Comparison of ENCODE assay signal across 23 cellular contexts in the genomic region with DNA sequence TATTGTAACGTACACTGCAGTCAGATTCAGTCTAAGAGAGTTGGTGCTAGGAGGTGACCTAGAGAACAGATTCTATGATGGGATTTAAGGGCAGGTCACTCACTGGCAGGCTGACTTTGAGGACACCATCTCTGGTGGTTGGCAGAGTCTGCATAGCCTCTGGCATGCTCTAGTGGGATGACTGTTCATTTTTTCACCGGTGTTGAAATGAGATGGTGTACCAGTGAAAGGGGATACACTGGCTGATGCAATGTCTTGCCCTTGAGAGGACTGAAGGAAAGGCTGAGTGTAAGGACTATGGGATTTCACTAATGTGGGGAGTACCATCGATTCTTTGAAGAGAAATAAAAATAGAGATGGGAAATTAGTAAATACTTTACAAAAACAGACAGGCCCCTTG.
"Had no signal": no experiment of that assay in that cellular context is flagged by ENCODE, and none has a peak within 500 bp of the region (broad histone marks: within the 10 kb centered on the region; RNA-seq: fewer than 3 reads in every experiment).

No MANE protein-coding gene starts in this region.

- ATAC-seq: activated CD8-positive, alpha-beta T cell treated with anti-CD3 and anti-CD28 coated beads for 36 hours; activated T-cell treated with anti-CD3 and anti-CD28 coated beads, Interleukin-2, amount 50 U/mL, for 4 hours; left lobe of liver; natural killer cell treated with Interleukin-12 subunit alpha and Interleukin-12 subunit beta and Interleukin-15 and Interleukin-18, amount 100 ng/mL, for 72 hours; sciatic nerve; stimulated activated naive B cell treated with anti-CD40 and anti-IgM and Interleukin-4, amounts not matched to agents 10 μg/mL and 1 μg/mL and 100 μg/mL, for 72 hours; WTC11 had no signal

- H3K9me3 Mint-ChIP-seq: activated CD8-positive, alpha-beta T cell treated with anti-CD3 and anti-CD28 coated beads for 36 hours; activated naive CD4-positive, alpha-beta T cell treated with anti-CD3 and anti-CD28 coated beads for 36 hours; stimulated activated naive B cell treated with anti-CD40 and anti-IgM and Interleukin-4, amounts not matched to agents 10 μg/mL and 1 μg/mL and 100 μg/mL, for 72 hours; T-helper 2 cell treated with Interferon-gamma antibody and Interleukin-4, amounts not matched to agents 5 μg/mL and 100 μg/mL, for 36 hours had no signal

- H3K27me3 Mint-ChIP-seq: activated CD8-positive, alpha-beta T cell treated with anti-CD3 and anti-CD28 coated beads for 36 hours; brain; natural killer cell treated with Interleukin-12 subunit alpha and Interleukin-12 subunit beta and Interleukin-15 and Interleukin-18, amount 100 ng/mL, for 72 hours had no signal

- H3K4me3 ChIP-seq: coronary artery, lung, spleen, thoracic aorta, upper lobe of left lung had no signal

- H3K36me3 Mint-ChIP-seq: brain; mesothelial cell of epicardium; natural killer cell treated with Interleukin-12 subunit alpha and Interleukin-12 subunit beta and Interleukin-15 and Interleukin-18, amount 100 ng/mL, for 72 hours; stimulated activated naive B cell treated with anti-CD40 and anti-IgM and Interleukin-4, amounts not matched to agents 10 μg/mL and 1 μg/mL and 100 μg/mL, for 72 hours; WTC11 had no signal

- H3K79me2 ChIP-seq: parathyroid adenoma had no signal

- DNase-seq: activated CD4-positive, alpha-beta T cell treated with anti-CD3 and anti-CD28 coated beads for 48 hours; activated CD8-positive, alpha-beta T cell treated with anti-CD3 and anti-CD28 coated beads for 36 hours; activated naive CD4-positive, alpha-beta T cell treated with anti-CD3 and anti-CD28 coated beads for 36 hours; activated T-cell treated with anti-CD3 and anti-CD28 coated beads, Interleukin-2, amount 50 U/mL, for 4 hours; anterior cingulate cortex; caudate nucleus; erythroblast; islet precursor cell; spleen; stimulated activated naive B cell treated with anti-CD40 and anti-IgM and Interleukin-4, amounts not matched to agents 10 μg/mL and 1 μg/mL and 100 μg/mL, for 72 hours; upper lobe of left lung had no signal

- H3K4me3 Mint-ChIP-seq: activated CD8-positive, alpha-beta T cell treated with anti-CD3 and anti-CD28 coated beads for 36 hours; activated naive CD4-positive, alpha-beta T cell treated with anti-CD3 and anti-CD28 coated beads for 36 hours; activated T-cell treated with anti-CD3 and anti-CD28 coated beads, Interleukin-2, amount 50 U/mL, for 4 hours; brain; mesothelial cell of epicardium; natural killer cell treated with Interleukin-12 subunit alpha and Interleukin-12 subunit beta and Interleukin-15 and Interleukin-18, amount 100 ng/mL, for 72 hours; stimulated activated naive B cell treated with anti-CD40 and anti-IgM and Interleukin-4, amounts not matched to agents 10 μg/mL and 1 μg/mL and 100 μg/mL, for 72 hours; T-helper 2 cell treated with Interferon-gamma antibody and Interleukin-4, amounts not matched to agents 5 μg/mL and 100 μg/mL, for 36 hours; WTC11 had no signal

- H3K27ac ChIP-seq: coronary artery, neutrophil, parathyroid adenoma, spleen, thoracic aorta, upper lobe of left lung had no signal

- H3K4me1 Mint-ChIP-seq: brain; mesothelial cell of epicardium; stimulated activated naive B cell treated with anti-CD40 and anti-IgM and Interleukin-4, amounts not matched to agents 10 μg/mL and 1 μg/mL and 100 μg/mL, for 72 hours had no signal

- H3K27ac Mint-ChIP-seq: activated CD8-positive, alpha-beta T cell treated with anti-CD3 and anti-CD28 coated beads for 36 hours; activated naive CD4-positive, alpha-beta T cell treated with anti-CD3 and anti-CD28 coated beads for 36 hours; brain; mesothelial cell of epicardium; natural killer cell treated with Interleukin-12 subunit alpha and Interleukin-12 subunit beta and Interleukin-15 and Interleukin-18, amount 100 ng/mL, for 72 hours; stimulated activated naive B cell treated with anti-CD40 and anti-IgM and Interleukin-4, amounts not matched to agents 10 μg/mL and 1 μg/mL and 100 μg/mL, for 72 hours; T-helper 2 cell treated with Interferon-gamma antibody and Interleukin-4, amounts not matched to agents 5 μg/mL and 100 μg/mL, for 36 hours; WTC11 had no signal

- H3K27me3 ChIP-seq: neutrophil, spleen, upper lobe of left lung had no signal

- H3K4me1 ChIP-seq: parathyroid adenoma, spleen, upper lobe of left lung had no signal

- H2AFZ ChIP-seq: parathyroid adenoma had no signal

- H3K9me3 ChIP-seq: neutrophil, spleen, thoracic aorta, upper lobe of left lung had no signal

- H3K36me3 ChIP-seq: neutrophil, spleen, thoracic aorta, upper lobe of left lung had no signal
